In the genomic region with DNA sequence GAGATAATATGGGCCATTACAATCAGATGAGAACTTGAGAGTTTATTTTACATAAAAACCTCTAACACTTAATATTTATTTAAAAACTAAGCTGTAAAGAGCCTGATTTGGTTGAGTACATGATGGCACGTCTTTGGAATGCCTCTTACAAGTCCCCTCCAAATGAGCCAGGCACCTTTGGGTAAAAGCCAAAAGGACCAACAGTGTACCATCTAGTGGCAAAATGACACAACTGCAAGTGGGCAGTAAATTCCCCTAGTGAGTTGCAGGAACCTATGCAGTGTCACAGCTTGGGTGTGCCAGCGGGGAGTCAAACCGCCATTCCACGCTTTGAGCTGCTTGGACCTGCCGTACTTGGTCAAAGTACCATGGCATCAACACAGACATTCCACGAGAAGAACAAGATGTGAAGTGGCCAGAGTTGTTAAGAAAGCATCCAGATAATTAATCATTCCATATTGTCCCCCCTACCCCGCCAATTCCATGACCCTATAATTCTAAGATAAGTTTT, we compare ENCODE assay signal across 8 cellular contexts.
A peak's percentile ranks its signal among the peaks of the same experiment; 100 is the strongest.
DNase-seq lines count a peak whose midpoint lies in the region; ATAC-seq, FAIRE-seq and TF ChIP-seq lines count a peak whose summit lies in the region.

No MANE protein-coding gene starts in this region.

- H3K27ac ChIP-seq in astrocyte (ENCODE audit: low read depth, low read length) (peak overlapping the region; percentile 38), hepatocyte (peak overlapping the region; percentile 68), gastrocnemius medialis (peak overlapping the region; percentile 83 to 90 (median 86))

- no peaks in the 10 kb centered on the region for H3K4me1 ChIP-seq in NT2/D1 (ENCODE audit: insufficient read depth, insufficient read length)
- H3K4me1 ChIP-seq in astrocyte (ENCODE audit: insufficient read depth, low read length), result peaks cover 16% of the 10 kb centered on the region
- peaks cover 18% of the 10 kb centered on the region for H3K4me1 ChIP-seq in hepatocyte (ENCODE audit: insufficient read depth)
- H3K4me1 ChIP-seq in gastrocnemius medialis, result peaks cover 68 to 69% of the 10 kb centered on the region in 2 donors

- H3K4me3 Mint-ChIP-seq in astrocyte (ENCODE audit: unreplicated experiment), result no peak overlapping the region

- no peaks in the 10 kb centered on the region for H4K20me1 ChIP-seq in astrocyte (ENCODE audit: insufficient read depth, low read length)
- H4K20me1 ChIP-seq in hepatocyte (ENCODE audit: insufficient read depth, poor library complexity, severe bottlenecking), result no peaks in the 10 kb centered on the region

- peak; percentile 88 for TF ChIP-seq CTCF in astrocyte (IDR thresholded peaks at IDR 0.05; ENCODE audit: insufficient read depth, low read depth, low read length)
- peak; percentile 63 for TF ChIP-seq CTCF in hepatocyte (IDR thresholded peaks at IDR 0.05; ENCODE audit: poor library complexity)
- TF ChIP-seq CTCF in gastrocnemius medialis (IDR thresholded peaks at IDR 0.05 in 4 of 5, conservative IDR thresholded peaks at IDR 0.05 in 1 of 5), result peak; percentile 73 to 83 (median 80)

- H3K4me2 ChIP-seq in astrocyte (ENCODE audit: low read length), result peak overlapping the region; percentile 65
- H3K4me2 ChIP-seq in hepatocyte, result no peak overlapping the region

- no peaks in the 10 kb centered on the region for H3K36me3 Mint-ChIP-seq in astrocyte (ENCODE audit: low read depth, unreplicated experiment)

- ATAC-seq in GM18499 (IDR thresholded peaks at IDR 0.05; ENCODE audit: insufficient read depth, unreplicated experiment) (peak; percentile 44), HG03354 (IDR thresholded peaks at IDR 0.05; ENCODE audit: poor library complexity, severe bottlenecking, unreplicated experiment) (peak; percentile 68), gastrocnemius medialis (peak; percentile 69 to 86)

- WGBS in hepatocyte (ENCODE audit: low lambda C conversion rate, missing lambda C conversion rate), result 56% methylated on average over 7 of the region's 7 CpGs

- H3K9me3 Mint-ChIP-seq in astrocyte (ENCODE audit: unreplicated experiment), result no peaks in the 10 kb centered on the region

- H3K9me3 ChIP-seq in NT2/D1 (ENCODE audit: insufficient read depth, low read length) (no peaks in the 10 kb centered on the region), astrocyte (ENCODE audit: insufficient read depth, low read depth, low read length) (no peaks in the 10 kb centered on the region), hepatocyte (ENCODE audit: low read depth) (no peaks in the 10 kb centered on the region), gastrocnemius medialis (no peaks in the 10 kb centered on the region)

- peak; percentile 68 for DNase-seq in CD1c-positive myeloid dendritic cell (ENCODE audit: extremely low spot score)
- DNase-seq in NT2/D1 (ENCODE audit: low read depth, low spot score), result peak; percentile 38
- peak; percentile 80 for DNase-seq in astrocyte (ENCODE audit: low read depth)
- DNase-seq in hepatocyte (ENCODE audit: low spot score), result peak; percentile 71
- DNase-seq in gastrocnemius medialis, result peak; percentile 46 to 81
- DNase-seq in effector CD8-positive, alpha-beta T cell (lab: John Stamatoyannopoulos, UW), result no peak

- no peak for TF ChIP-seq POLR2A in gastrocnemius medialis (IDR thresholded peaks at IDR 0.05)

- H3K36me3 ChIP-seq in NT2/D1 (ENCODE audit: insufficient read depth, insufficient read length, low read length), result no peaks in the 10 kb centered on the region
- no peaks in the 10 kb centered on the region for H3K36me3 ChIP-seq in astrocyte (ENCODE audit: insufficient read depth, low read length)
- no peaks in the 10 kb centered on the region for H3K36me3 ChIP-seq in hepatocyte (replicated peaks; ENCODE audit: insufficient read depth, low read depth)
- no peaks in the 10 kb centered on the region for H3K36me3 ChIP-seq in gastrocnemius medialis

- intact Hi-C loops in gastrocnemius medialis (cut with DNase I; ENCODE audit: low total_unique reads), result loop anchor here (2.0 kb wide), 1 partner anchor 15 kb away; no protein-coding TSS in a partner anchor

- H3K79me2 ChIP-seq in astrocyte (ENCODE audit: insufficient read depth, low read length) (no peaks in the 10 kb centered on the region), hepatocyte (peaks cover 38% of the 10 kb centered on the region)

- FAIRE-seq in astrocyte (lab: Jason Lieb, UNC), result peak; percentile 9

- H3K27me3 Mint-ChIP-seq in astrocyte (ENCODE audit: low read depth, unreplicated experiment), result no peaks in the 10 kb centered on the region

- no peaks in the 10 kb centered on the region for H3K27me3 ChIP-seq in NT2/D1 (ENCODE audit: insufficient read depth, insufficient read length)
- H3K27me3 ChIP-seq in astrocyte (ENCODE audit: insufficient read depth, low read length), result no peaks in the 10 kb centered on the region
- no peaks in the 10 kb centered on the region for H3K27me3 ChIP-seq in hepatocyte
- no peaks in the 10 kb centered on the region for H3K27me3 ChIP-seq in gastrocnemius medialis

- H3K27ac Mint-ChIP-seq in astrocyte (ENCODE audit: unreplicated experiment), result no peak overlapping the region

- H3K4me3 ChIP-seq in NT2/D1 (ENCODE audit: insufficient read length, low read depth) (no peak overlapping the region), astrocyte (ENCODE audit: insufficient read depth, low read depth, low read length) (no peak overlapping the region), hepatocyte (no peak overlapping the region), gastrocnemius medialis (peak overlapping the region in 1 of 4 donors; percentile 18)

- no peaks in the 10 kb centered on the region for H3K9me2 ChIP-seq in hepatocyte (replicated peaks; ENCODE audit: insufficient read depth)

- H2AFZ ChIP-seq in astrocyte (ENCODE audit: low read depth, low read length), result peak overlapping the region; percentile 6
- no peak overlapping the region for H2AFZ ChIP-seq in hepatocyte

- in situ Hi-C loops in gastrocnemius medialis (cut with MboI; ENCODE audit: low sequenced_read_pairs in 4 of 4), result no loop called here

- H3K9ac ChIP-seq in NT2/D1 (ENCODE audit: insufficient read length, low read depth), result no peak overlapping the region
- H3K9ac ChIP-seq in astrocyte (ENCODE audit: low read length), result no peak overlapping the region

- H3K4me1 Mint-ChIP-seq in astrocyte (ENCODE audit: low read depth, unreplicated experiment), result peaks cover 12% of the 10 kb centered on the region
